In the genomic region with DNA sequence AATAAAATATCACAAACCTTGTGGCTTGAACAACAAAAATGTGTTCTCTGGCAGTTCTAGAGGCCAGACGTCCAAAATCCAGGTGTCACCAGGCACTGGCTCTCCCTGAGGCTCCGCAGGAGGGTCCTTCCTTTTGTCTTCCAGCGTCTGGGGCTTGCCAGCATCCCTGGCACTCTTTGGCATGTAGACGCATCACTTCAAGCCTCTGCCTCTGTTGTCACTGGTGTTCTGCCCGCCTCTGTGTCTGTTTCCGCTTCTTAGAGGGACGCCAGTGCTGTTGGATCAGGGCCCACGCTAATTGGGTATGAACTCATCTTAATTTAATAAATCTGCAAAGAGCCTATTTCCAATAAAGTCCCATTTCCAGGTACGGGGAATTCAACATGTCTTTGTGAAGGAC, we compare ENCODE assay signal across 14 cellular contexts.
DNase-seq lines count a peak whose midpoint lies in the region; ATAC-seq and TF ChIP-seq lines count a peak whose summit lies in the region.
"Had no signal": no experiment of that assay in that cellular context is flagged by ENCODE, and none has a peak within 500 bp of the region (broad histone marks: within the 10 kb centered on the region; RNA-seq: fewer than 3 reads in every experiment).

No MANE protein-coding gene starts in this region.

- TF ChIP-seq CTCF in GM13977 (IDR thresholded peaks at IDR 0.05; ENCODE audit: extremely low read depth, insufficient read depth, missing control alignments) (no peak), esophagus muscularis mucosa (IDR thresholded peaks at IDR 0.05) (no peak), gastrocnemius medialis (IDR thresholded peaks at IDR 0.05 in 4 of 5, conservative IDR thresholded peaks at IDR 0.05 in 1 of 5) (no peak)

- no peaks in the 10 kb centered on the region for H3K27me3 ChIP-seq in BLaER1 treated with 17β-estradiol and CSF1 and Interleukin-3, amounts not matched to agents 10 nM and 100 nM
- peaks cover 0 to 50% (median 0%) of the 10 kb centered on the region in 4 donors for H3K27me3 ChIP-seq in esophagus muscularis mucosa
- no peaks in the 10 kb centered on the region for H3K27me3 ChIP-seq in trophoblast cell (ENCODE audit: insufficient read depth, low read length)
- peaks cover 0 to 3% (median 0%) of the 10 kb centered on the region in 3 donors for H3K27me3 ChIP-seq in gastrocnemius medialis

- no peaks in the 10 kb centered on the region for H3K79me2 ChIP-seq in trophoblast cell (ENCODE audit: control insufficient read depth, insufficient read depth, low read length, poor library complexity)

- peak; percentile 3 for DNase-seq in GM13977 (ENCODE audit: low spot score)
- peak; percentile 39 for DNase-seq in esophagus muscularis mucosa (ENCODE audit: extremely low spot score)
- DNase-seq in trophoblast cell = no peak
- DNase-seq in gastrocnemius medialis = no peak
- DNase-seq in AML-193 (lab: John Stamatoyannopoulos, UW) = no peak
- DNase-seq: Calu3; CD4-positive, alpha-beta memory T cell; HCEC 1CT; NCI-H1048; NCI-H2081 treated with DMSO at 0.1 percent for 48 hours; NCI-H510A; NCI-H774 had no signal

- no peaks in the 10 kb centered on the region for H3K79me1 ChIP-seq in trophoblast cell (ENCODE audit: low read length)

- no peak overlapping the region for H2BK120ac ChIP-seq in trophoblast cell (ENCODE audit: insufficient read depth, low read length, poor library complexity)

- H4K8ac ChIP-seq in trophoblast cell (ENCODE audit: low read depth, low read length) = no peak overlapping the region

- H3K27ac ChIP-seq in BLaER1 treated with 17β-estradiol and CSF1 and Interleukin-3, amounts not matched to agents 10 nM and 100 nM = peak overlapping the region in 4 of 11 experiments; percentile 4 to 85 (median 22); a peak in 6 of 22 replicates
- H3K27ac ChIP-seq in esophagus muscularis mucosa (replicated peaks in 1 of 4) = no peak overlapping the region
- no peak overlapping the region for H3K27ac ChIP-seq in trophoblast cell (ENCODE audit: low read depth, low read length)
- no peak overlapping the region for H3K27ac ChIP-seq in gastrocnemius medialis

- no peak for TF ChIP-seq POLR2A in esophagus muscularis mucosa (IDR thresholded peaks at IDR 0.05; ENCODE audit: low read depth)
- TF ChIP-seq POLR2A in gastrocnemius medialis (IDR thresholded peaks at IDR 0.05) = no peak

- no peak overlapping the region for H3K23ac ChIP-seq in trophoblast cell (ENCODE audit: low read length)

- H3K36me3 ChIP-seq in BLaER1 treated with 17β-estradiol and CSF1 and Interleukin-3, amounts not matched to agents 10 nM and 100 nM = no peaks in the 10 kb centered on the region
- no peaks in the 10 kb centered on the region for H3K36me3 ChIP-seq in esophagus muscularis mucosa
- no peaks in the 10 kb centered on the region for H3K36me3 ChIP-seq in trophoblast cell (ENCODE audit: control insufficient read depth in 1 of 2, insufficient read depth in 2 of 2, low read length in 2 of 2)
- H3K36me3 ChIP-seq in gastrocnemius medialis = no peaks in the 10 kb centered on the region

- H2BK12ac ChIP-seq in trophoblast cell (ENCODE audit: low read length) = no peak overlapping the region

- H3K4me1 ChIP-seq in BLaER1 treated with 17β-estradiol and CSF1 and Interleukin-3, amounts not matched to agents 10 nM and 100 nM = peaks cover 12 to 61% (median 31%) of the 10 kb centered on the region in 10 experiments
- H3K4me1 ChIP-seq in esophagus muscularis mucosa (no peaks in the 10 kb centered on the region), trophoblast cell (ENCODE audit: control insufficient read depth in 1 of 2, insufficient read depth in 2 of 2, low read length in 2 of 2) (no peaks in the 10 kb centered on the region), gastrocnemius medialis (no peaks in the 10 kb centered on the region)

- H3K14ac ChIP-seq in trophoblast cell (ENCODE audit: low read length) = no peak overlapping the region

- intact Hi-C loops in esophagus muscularis mucosa (cut with DNase I) = no loop called here
- intact Hi-C loops in gastrocnemius medialis (cut with DNase I; ENCODE audit: low total_unique reads) = no loop called here

- H3K4me3 ChIP-seq in BLaER1 treated with 17β-estradiol and CSF1 and Interleukin-3, amounts not matched to agents 10 nM and 100 nM = no peak overlapping the region
- H3K4me3 ChIP-seq in esophagus muscularis mucosa (no peak overlapping the region), trophoblast cell (ENCODE audit: low read depth, low read length) (peak overlapping the region; percentile 12), gastrocnemius medialis (no peak overlapping the region)

- no peak overlapping the region for H2AK5ac ChIP-seq in trophoblast cell (ENCODE audit: low read length)

- H2AFZ ChIP-seq in trophoblast cell (ENCODE audit: insufficient read depth, low read length, poor library complexity) = no peak overlapping the region

- peak overlapping the region in 8 of 11 experiments; percentile 6 to 42 (median 30); a peak in 12 of 22 replicates for H3K4me2 ChIP-seq in BLaER1 treated with 17β-estradiol and CSF1 and Interleukin-3, amounts not matched to agents 10 nM and 100 nM
- H3K4me2 ChIP-seq in trophoblast cell (ENCODE audit: low read length) = no peak overlapping the region

- H4K91ac ChIP-seq in trophoblast cell (ENCODE audit: low read depth, low read length) = no peak overlapping the region

- H4K12ac ChIP-seq in trophoblast cell (ENCODE audit: low read depth, low read length) = no peak overlapping the region

- no peak overlapping the region for H3K4ac ChIP-seq in trophoblast cell (ENCODE audit: low read depth, low read length)

- H3K9ac ChIP-seq in BLaER1 treated with 17β-estradiol and CSF1 and Interleukin-3, amounts not matched to agents 10 nM and 100 nM = no peak overlapping the region
- H3K9ac ChIP-seq in trophoblast cell (ENCODE audit: low read length) = no peak overlapping the region

- H4K20me1 ChIP-seq in BLaER1 treated with 17β-estradiol and CSF1 and Interleukin-3, amounts not matched to agents 10 nM and 100 nM = no peaks in the 10 kb centered on the region

- TF ChIP-seq EP300 in esophagus muscularis mucosa (IDR thresholded peaks at IDR 0.05) = no peak

- H2BK5ac ChIP-seq in trophoblast cell (ENCODE audit: low read depth, low read length, poor library complexity) = no peak overlapping the region

- H3K9me3 ChIP-seq in BLaER1 treated with 17β-estradiol and CSF1 and Interleukin-3, amounts not matched to agents 10 nM and 100 nM (replicated peaks in 1 of 11) = peaks cover 0 to 5% (median 0%) of the 10 kb centered on the region in 11 experiments; a peak in 5 of 22 replicates
- H3K9me3 ChIP-seq in esophagus muscularis mucosa (no peaks in the 10 kb centered on the region), trophoblast cell (ENCODE audit: insufficient read depth, low read depth, low read length) (no peaks in the 10 kb centered on the region), gastrocnemius medialis (no peaks in the 10 kb centered on the region)

- WGBS in esophagus muscularis mucosa = 74% methylated on average over 9 of the region's 9 CpGs
- WGBS in trophoblast cell (ENCODE audit: extremely low coverage, insufficient coverage, insufficient read length) = no CpG with 5 or more reads among the region's 9 CpGs

- ATAC-seq in gastrocnemius medialis = no peak
- ATAC-seq in GM18517 (IDR thresholded peaks at IDR 0.05; ENCODE audit: unreplicated experiment) = no peak

- in situ Hi-C loops in GM13977 (cut with MboI; ENCODE audit: low pct_unique_long_range_greater_than_20kb, low sequenced_read_pairs, unreplicated experiment) = no loop called here
- in situ Hi-C loops in gastrocnemius medialis (cut with MboI; ENCODE audit: low sequenced_read_pairs in 4 of 4) = no loop called here

- no peak overlapping the region for H3K18ac ChIP-seq in trophoblast cell (ENCODE audit: low read length)

Comparison
In these comparisons a context has a peak if more than half of its experiments do, and no peak if none do; other contexts are left out.
1. DNase-seq: peak in GM13977 (single experiment) and esophagus muscularis mucosa (single experiment); none in trophoblast cell (0 of 2), gastrocnemius medialis (0 of 2) and AML-193 (0 of 2).